Comparison of ENCODE assay signal across 12 cellular contexts in genomic region chr10:15123749-15124184, GRCh38. TPM values are rescaled to one million over a fixed set of nuclear protein-coding genes. Genes with fewer than 3 reads are reported as not detected.
A peak's percentile ranks its signal among the peaks of the same experiment; 100 is the strongest.
DNase-seq lines count a peak whose midpoint lies in the region; ATAC-seq and TF ChIP-seq lines count a peak whose summit lies in the region.
"Had no signal": no experiment of that assay in that cellular context is flagged by ENCODE, and none has a peak within 500 bp of the region (broad histone marks: within the 10 kb centered on the region; RNA-seq: fewer than 3 reads in every experiment).

No MANE protein-coding gene starts in this region.

- H3K36me3 ChIP-seq in mesenchymal stem cell (ENCODE audit: control insufficient read depth in 1 of 2, insufficient read depth in 2 of 2, low read depth in 1 of 2, low read length in 2 of 2), result peaks cover 35 to 53% of the 10 kb centered on the region in 2 experiments

- no peak overlapping the region for H3K27ac ChIP-seq in mesenchymal stem cell (ENCODE audit: low read length, poor library complexity, severe bottlenecking)
- H3K27ac ChIP-seq: dorsolateral prefrontal cortex, thoracic aorta had no signal

- no peak overlapping the region for H3K18ac ChIP-seq in mesenchymal stem cell (ENCODE audit: low read depth in 1 of 2, low read length in 2 of 2)

- no peaks in the 10 kb centered on the region for H3K9me3 Mint-ChIP-seq in HFFc6
- H3K9me3 Mint-ChIP-seq in activated naive CD8-positive, alpha-beta T cell treated with anti-CD3 and anti-CD28 coated beads, Interleukin-2, amount 50 U/mL, for 24 hours, result no peaks in the 10 kb centered on the region
- H3K9me3 Mint-ChIP-seq: natural killer cell treated with Interleukin-12 subunit alpha and Interleukin-12 subunit beta and Interleukin-15 and Interleukin-18, amount 100 ng/mL, for 72 hours had no signal

- H3K4me3 ChIP-seq in mesenchymal stem cell (ENCODE audit: insufficient read depth in 1 of 2, low read depth in 1 of 2, low read length in 2 of 2), result no peak overlapping the region
- H3K4me3 ChIP-seq: dorsolateral prefrontal cortex, thoracic aorta had no signal

- H2AFZ ChIP-seq in mesenchymal stem cell (ENCODE audit: low read depth, low read length), result no peak overlapping the region

- H3K23ac ChIP-seq in mesenchymal stem cell (ENCODE audit: low read length in 2 of 2), result no peak overlapping the region

- H3K4ac ChIP-seq in mesenchymal stem cell (ENCODE audit: low read depth in 1 of 2, low read length in 2 of 2), result no peak overlapping the region

- H3K27me3 ChIP-seq in mesenchymal stem cell (ENCODE audit: control insufficient read depth in 1 of 2, insufficient read depth in 1 of 2, low read length in 2 of 2), result no peaks in the 10 kb centered on the region
- H3K27me3 ChIP-seq: dorsolateral prefrontal cortex had no signal

- H2BK120ac ChIP-seq in mesenchymal stem cell (ENCODE audit: low read depth, low read length), result no peak overlapping the region

- ATAC-seq in activated naive CD8-positive, alpha-beta T cell treated with anti-CD3 and anti-CD28 coated beads, Interleukin-2, amount 50 U/mL, for 24 hours, result peak; percentile 68
- ATAC-seq in GM19035 (IDR thresholded peaks at IDR 0.05; ENCODE audit: unreplicated experiment), result no peak

- H3K27me3 Mint-ChIP-seq in HFFc6 (ENCODE audit: insufficient read depth), result no peaks in the 10 kb centered on the region; the same call in 1 of the 2 replicates
- H3K27me3 Mint-ChIP-seq in activated naive CD8-positive, alpha-beta T cell treated with anti-CD3 and anti-CD28 coated beads, Interleukin-2, amount 50 U/mL, for 24 hours, result no peaks in the 10 kb centered on the region
- H3K27me3 Mint-ChIP-seq: natural killer cell treated with Interleukin-12 subunit alpha and Interleukin-12 subunit beta and Interleukin-15 and Interleukin-18, amount 100 ng/mL, for 72 hours had no signal

- no peak for TF ChIP-seq CTCF in HFFc6 (IDR thresholded peaks at IDR 0.05)

- peaks cover 9% of the 10 kb centered on the region for H3K79me1 ChIP-seq in mesenchymal stem cell (replicated peaks; ENCODE audit: low read length, poor library complexity, severe bottlenecking)

- DNase-seq in EL (peak; percentile 79), HFFc6 (peak; percentile 89), mesenchymal stem cell (peak; percentile 75), medulla oblongata (ENCODE audit: extremely low spot score) (no peak), NOMO-1 treated with DMSO at 0.1 percent for 48 hours (lab: John Stamatoyannopoulos, UW; ENCODE audit: unreplicated experiment) (no peak), posterior vena cava (ENCODE audit: low spot score) (no peak)
- no peak for DNase-seq in activated naive CD8-positive, alpha-beta T cell treated with anti-CD3 and anti-CD28 coated beads, Interleukin-2, amount 50 U/mL, for 24 hours
- DNase-seq: dorsolateral prefrontal cortex, MM.1S had no signal

- H3K9me3 ChIP-seq in mesenchymal stem cell (ENCODE audit: control insufficient read depth, low read length), result no peaks in the 10 kb centered on the region
- H3K9me3 ChIP-seq: thoracic aorta had no signal

- H3K9ac ChIP-seq in mesenchymal stem cell (ENCODE audit: low read length), result no peak overlapping the region

- 0 out of 2 replicates have a peak overlapping the region, but pooled peaks have one; percentile 25 for H3K4me3 Mint-ChIP-seq in HFFc6
- H3K4me3 Mint-ChIP-seq in activated naive CD8-positive, alpha-beta T cell treated with anti-CD3 and anti-CD28 coated beads, Interleukin-2, amount 50 U/mL, for 24 hours, result no peak overlapping the region

- no peak overlapping the region for H3K4me2 ChIP-seq in mesenchymal stem cell (ENCODE audit: low read length, poor library complexity, severe bottlenecking)

- H4K91ac ChIP-seq in mesenchymal stem cell (ENCODE audit: low read length), result no peak overlapping the region

- H3K27ac Mint-ChIP-seq in HFFc6, result peak overlapping the region; percentile 76
- H3K27ac Mint-ChIP-seq in activated naive CD8-positive, alpha-beta T cell treated with anti-CD3 and anti-CD28 coated beads, Interleukin-2, amount 50 U/mL, for 24 hours, result peak overlapping the region; percentile 5

- no peak overlapping the region for H4K8ac ChIP-seq in mesenchymal stem cell (ENCODE audit: low read length)

- H2BK5ac ChIP-seq in mesenchymal stem cell (ENCODE audit: low read depth, low read length, poor library complexity, severe bottlenecking), result no peak overlapping the region

- H3K4me1 ChIP-seq in mesenchymal stem cell (ENCODE audit: control insufficient read depth, insufficient read depth, low read depth, low read length), result peaks cover 2% of the 10 kb centered on the region

- no peak overlapping the region for H2BK12ac ChIP-seq in mesenchymal stem cell (ENCODE audit: low read length in 2 of 2)

- WGBS in mesenchymal stem cell, result 43% methylated on average over 3 of the region's 3 CpGs

- H3K4me1 Mint-ChIP-seq in HFFc6 (ENCODE audit: low read depth), result peaks cover 49% of the 10 kb centered on the region
- peaks cover 29% of the 10 kb centered on the region for H3K4me1 Mint-ChIP-seq in activated naive CD8-positive, alpha-beta T cell treated with anti-CD3 and anti-CD28 coated beads, Interleukin-2, amount 50 U/mL, for 24 hours

- intact Hi-C loops in posterior vena cava (cut with DNase I), result no loop called here

- no peak overlapping the region for H3K14ac ChIP-seq in mesenchymal stem cell (ENCODE audit: low read length in 2 of 2)

- H3K36me3 Mint-ChIP-seq in HFFc6 (ENCODE audit: low read depth), result peaks cover 44% of the 10 kb centered on the region
- H3K36me3 Mint-ChIP-seq in activated naive CD8-positive, alpha-beta T cell treated with anti-CD3 and anti-CD28 coated beads, Interleukin-2, amount 50 U/mL, for 24 hours (ENCODE audit: low read depth), result peaks cover 44% of the 10 kb centered on the region
- H3K36me3 Mint-ChIP-seq: natural killer cell treated with Interleukin-12 subunit alpha and Interleukin-12 subunit beta and Interleukin-15 and Interleukin-18, amount 100 ng/mL, for 72 hours had no signal

- no peak overlapping the region for H2AK5ac ChIP-seq in mesenchymal stem cell (ENCODE audit: low read length, severe bottlenecking)

- no peak overlapping the region for H2BK15ac ChIP-seq in mesenchymal stem cell (ENCODE audit: low read depth, poor library complexity, severe bottlenecking)

RNA-seq across cellular contexts. Expression of gene RPP38, which starts 26.6 kb away (rescaled TPM):
- total RNA-seq in HFFc6 (2021; fragmentation: NEBNext Ultra II Directional; extraction: Animal tissue kit (Norgen Biotek cat#: 25700)), result 10 to 100 TPM; 10.8 to 14.2 (median 11.4) TPM
- 22.1 TPM for polyA plus RNA-seq in mesenchymal stem cell (2013, experiment 1 of 2)
- polyA plus RNA-seq in mesenchymal stem cell (2013, experiment 2 of 2), result 21.2 TPM
- 10 to 100 TPM in 1 of 2 donors, 1 to 10 TPM in 1; 10.0 to 11.2 TPM for total RNA-seq in posterior vena cava

RNA-seq across cellular contexts. Expression of gene ACBD7, which starts 35.2 kb away (rescaled TPM):
- under 1 TPM; 0.54 to 0.96 (median 0.80) TPM for total RNA-seq in HFFc6 (2021; fragmentation: NEBNext Ultra II Directional; extraction: Animal tissue kit (Norgen Biotek cat#: 25700))
- 0.07 TPM for polyA plus RNA-seq in mesenchymal stem cell (2013, experiment 1 of 2)
- polyA plus RNA-seq in mesenchymal stem cell (2013, experiment 2 of 2), result not detected
- total RNA-seq in posterior vena cava, result under 1 TPM in 1 of 2 donors, not detected in 1; 0.46 TPM

RNA-seq across cellular contexts. Expression of gene NMT2, which starts 44.7 kb away (rescaled TPM):
- total RNA-seq in HFFc6 (2021; fragmentation: NEBNext Ultra II Directional; extraction: Animal tissue kit (Norgen Biotek cat#: 25700)), result 10 to 100 TPM; 29.4 to 67.3 (median 62.6) TPM
- polyA plus RNA-seq in mesenchymal stem cell (2013, experiment 1 of 2), result 14.5 TPM
- polyA plus RNA-seq in mesenchymal stem cell (2013, experiment 2 of 2), result 14.9 TPM
- 10 to 100 TPM; 15.1 to 18.9 TPM for total RNA-seq in posterior vena cava

Comparison
In these comparisons a context has a peak if more than half of its experiments do, and no peak if none do; other contexts are left out.
1. DNase-seq: peak in EL (single experiment), HFFc6 (single experiment) and mesenchymal stem cell (single experiment); none in activated naive CD8-positive, alpha-beta T cell treated with anti-CD3 and anti-CD28 coated beads, Interleukin-2, amount 50 U/mL, for 24 hours (single experiment), medulla oblongata (single experiment), NOMO-1 treated with DMSO at 0.1 percent for 48 hours (single experiment) and posterior vena cava (single experiment).